In the genomic region with DNA sequence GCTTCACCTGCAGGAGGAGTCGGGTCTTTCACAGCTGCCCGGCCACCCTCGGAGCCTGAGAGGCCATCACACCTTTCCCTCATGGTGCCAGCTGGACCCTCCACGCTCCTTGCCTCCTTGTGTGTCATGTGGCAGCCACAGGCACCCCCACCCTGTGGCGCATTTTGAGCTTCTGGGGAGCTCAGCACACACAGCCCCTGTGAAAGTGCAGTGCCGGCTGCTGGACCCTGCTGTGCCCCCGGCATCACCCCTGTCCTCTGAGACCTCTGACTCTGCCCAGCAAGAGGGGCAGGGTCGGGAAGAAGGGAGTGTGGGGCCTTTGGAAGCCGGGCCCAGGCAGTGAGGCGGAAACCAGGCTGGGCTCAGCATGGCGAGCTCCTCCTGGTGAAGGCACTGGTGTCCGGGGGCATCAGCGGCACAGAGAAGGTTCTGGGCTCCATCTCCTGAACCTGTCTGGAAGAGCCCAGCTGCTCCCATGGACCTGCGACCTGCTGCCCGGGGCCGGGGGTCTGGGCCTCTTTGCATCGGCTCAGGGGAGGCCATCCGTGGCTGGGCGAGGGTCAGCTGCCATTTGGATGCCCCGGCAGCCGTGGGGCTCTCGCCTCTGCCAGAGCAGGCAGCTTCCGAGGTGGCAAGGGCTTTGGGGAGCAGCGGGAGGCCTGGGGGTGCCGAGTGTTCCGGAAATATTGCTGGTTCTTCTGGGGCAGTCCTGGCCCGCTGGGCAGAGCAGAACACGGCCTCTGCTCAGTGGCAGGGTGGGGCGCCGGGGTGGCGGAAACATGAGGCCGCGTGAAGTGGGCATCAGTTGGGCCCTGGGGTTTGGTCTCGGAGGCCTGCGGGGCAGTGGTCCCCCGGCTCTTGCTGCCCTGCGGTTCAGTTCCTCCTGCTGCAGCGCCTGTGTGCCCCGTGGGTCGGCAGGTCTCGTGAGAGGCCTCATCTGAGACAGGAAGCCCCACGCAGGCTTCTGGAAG, we compare ENCODE assay signal across 18 cellular contexts. TPM values are rescaled to one million over a fixed set of nuclear protein-coding genes. Genes with fewer than 3 reads are reported as not detected.
A peak's percentile ranks its signal among the peaks of the same experiment; 100 is the strongest.
DNase-seq lines count a peak whose midpoint lies in the region; ATAC-seq, FAIRE-seq and TF ChIP-seq lines count a peak whose summit lies in the region.
"Had no signal": no experiment of that assay in that cellular context is flagged by ENCODE, and none has a peak within 500 bp of the region (broad histone marks: within the 10 kb centered on the region; RNA-seq: fewer than 3 reads in every experiment).

No MANE protein-coding gene starts in this region.

- intact Hi-C loops in mammary epithelial cell (cut with micrococcal nuclease) (loop anchor here (5.0 kb wide), 1 partner anchor 37 kb away; no protein-coding TSS in a partner anchor), breast epithelium (cut with DNase I; ENCODE audit: low total_unique reads) (loop anchor here (5.0 kb wide), 2 partner anchors 112 to 647 kb away; partner anchors contain the start of genes ALYREF and ANAPC11), psoas muscle (cut with DNase I) (loop anchor here (5.0 kb wide), 2 partner anchors 37 to 42 kb away; partner anchors contain the start of gene NOTUM (in 1 of the 2)), Caco-2 (cut with micrococcal nuclease; ENCODE audit: unreplicated experiment) (no loop called here)

- no peak for FAIRE-seq in H1 (lab: Jason Lieb, UNC)
- no peak for FAIRE-seq in D721Med (lab: Jason Lieb, UNC)

- no peak for ATAC-seq in psoas muscle

- no peak overlapping the region for H2BK12ac ChIP-seq in H1 (ENCODE audit: low read depth, low read length)

- no peak overlapping the region for H2BK20ac ChIP-seq in H1 (ENCODE audit: low read length)

- H2AK5ac ChIP-seq in H1 (ENCODE audit: low read depth, low read length) = no peak overlapping the region

- H3K18ac ChIP-seq in H1 (ENCODE audit: extremely low read depth, low read length) = no peak overlapping the region

- H3K4me1 Mint-ChIP-seq in Caco-2 (ENCODE audit: low read depth, unreplicated experiment) = no peaks in the 10 kb centered on the region
- H3K4me1 Mint-ChIP-seq: CD14-positive monocyte, IgD-negative memory B cell had no signal

- no peak for TF ChIP-seq EP300 in H1 (IDR thresholded peaks at IDR 0.05; ENCODE audit: borderline replicate concordance in 1 of 2, low read depth in 2 of 2, low read length in 2 of 2)

- no peaks in the 10 kb centered on the region for H3K27me3 ChIP-seq in mammary epithelial cell (ENCODE audit: insufficient read depth, low read length)
- no peaks in the 10 kb centered on the region for H3K27me3 ChIP-seq in breast epithelium
- H3K27me3 ChIP-seq in H1 (replicated peaks in 1 of 4; ENCODE audit: control insufficient read depth in 3 of 4, extremely low read depth in 1 of 4, insufficient read depth in 3 of 4, low read length in 3 of 4) = no peaks in the 10 kb centered on the region
- no peaks in the 10 kb centered on the region for H3K27me3 ChIP-seq in psoas muscle (ENCODE audit: insufficient read depth in 3 of 3, low read length in 2 of 3)
- no peaks in the 10 kb centered on the region for H3K27me3 ChIP-seq in Caco-2 (replicated peaks; ENCODE audit: control insufficient read depth, insufficient read depth, low read length)
- H3K27me3 ChIP-seq: adrenal gland had no signal

- H3K36me3 Mint-ChIP-seq in Caco-2 (ENCODE audit: insufficient read depth, unreplicated experiment) = peaks cover 17% of the 10 kb centered on the region
- H3K36me3 Mint-ChIP-seq: IgD-negative memory B cell, naive B cell had no signal

- H3K4me3 Mint-ChIP-seq in Caco-2 (ENCODE audit: unreplicated experiment) = no peak overlapping the region
- H3K4me3 Mint-ChIP-seq: activated CD8-positive, alpha-beta T cell treated with anti-CD3 and anti-CD28 coated beads for 36 hours; CD14-positive monocyte; IgD-negative memory B cell; naive B cell had no signal

- no peak overlapping the region for H3K27ac ChIP-seq in mammary epithelial cell (ENCODE audit: insufficient read depth, low read depth, low read length)
- peak overlapping the region in 1 of 2 donors; percentile 65 for H3K27ac ChIP-seq in breast epithelium
- H3K27ac ChIP-seq in H1 (ENCODE audit: low read depth, low read length) = no peak overlapping the region
- peak overlapping the region; percentile 58 for H3K27ac ChIP-seq in psoas muscle

- DNase-seq in mammary epithelial cell (no peak), breast epithelium (ENCODE audit: low spot score in 2 of 2) (no peak), H1 (ENCODE audit: low read depth in 1 of 2, low spot score in 2 of 2) (no peak), psoas muscle (no peak), D721Med (ENCODE audit: insufficient read length, low spot score) (no peak), Caco-2 (no peak), NCI-H774 (lab: John Stamatoyannopoulos, UW) (no peak), superior temporal gyrus (ENCODE audit: extremely low spot score) (no peak)
- DNase-seq: activated CD8-positive, alpha-beta T cell treated with anti-CD3 and anti-CD28 coated beads for 36 hours; activated T-cell treated with anti-CD3 and anti-CD28 coated beads, Interleukin-2, amount 50 U/mL, for 1 hour; cortex of kidney; naive B cell; NCI-H1417; NCI-H510A treated with DMSO at 0.1 percent for 48 hours; RPMI8226 had no signal

- in situ Hi-C loops in mammary epithelial cell (cut with MboI; ENCODE audit: low sequenced_read_pairs in 2 of 2) = no loop called here

- no peak overlapping the region for H3K23ac ChIP-seq in H1 (ENCODE audit: insufficient read length)

- H2BK120ac ChIP-seq in H1 (replicated peaks; ENCODE audit: low read depth, low read length) = no peak overlapping the region

- POLR2A ChIA-PET in H1 (lab: Charles Lee; ENCODE audit: partially characterized antibody) (interaction anchor here (0.6 to 1.8 kb wide), 5 partner anchors 8 to 70 kb away, joined by 3 to 9 read pairs (median 3); no protein-coding TSS in a partner anchor), Caco-2 (lab: Charles Lee) (no interaction called here)

- peak overlapping the region; percentile 64 for H3K4me2 ChIP-seq in mammary epithelial cell (ENCODE audit: insufficient read depth, low read depth, low read length)
- H3K4me2 ChIP-seq in H1 (ENCODE audit: insufficient read depth in 1 of 2, low read depth in 2 of 2, low read length in 2 of 2) = no peak overlapping the region

- no peaks in the 10 kb centered on the region for H3K27me3 Mint-ChIP-seq in Caco-2 (ENCODE audit: insufficient read depth, unreplicated experiment)
- H3K27me3 Mint-ChIP-seq: activated CD8-positive, alpha-beta T cell treated with anti-CD3 and anti-CD28 coated beads for 36 hours; IgD-negative memory B cell; naive B cell had no signal

- no peak overlapping the region for H3K27ac Mint-ChIP-seq in Caco-2 (ENCODE audit: unreplicated experiment)
- H3K27ac Mint-ChIP-seq: activated CD8-positive, alpha-beta T cell treated with anti-CD3 and anti-CD28 coated beads for 36 hours; IgD-negative memory B cell; naive B cell had no signal

- H3K14ac ChIP-seq in H1 (ENCODE audit: insufficient read length) = no peak overlapping the region

- H2AFZ ChIP-seq in mammary epithelial cell (ENCODE audit: low read depth, low read length) (no peak overlapping the region), H1 (ENCODE audit: low read length) (no peak overlapping the region)

- WGBS in mammary epithelial cell (ENCODE audit: low coverage, missing lambda C conversion rate) = 95% methylated on average over 19 of the region's 42 CpGs
- 95% methylated on average over 36 of the region's 42 CpGs; no CpG with 5 or more reads in 1 of the 2 experiments for WGBS in H1 (ENCODE audit: extremely low coverage in 1 of 2, insufficient coverage in 1 of 2, insufficient read length in 1 of 2, insufficient replicate concordance in 2 of 2, low coverage in 1 of 2, low lambda C conversion rate in 2 of 2, missing lambda C conversion rate in 1 of 2), 2 experiments
- WGBS in psoas muscle, 3 donors = 90 to 93% (median 92%) methylated on average over 38 to 42 of the region's 42 CpGs

- H4K8ac ChIP-seq in H1 (ENCODE audit: extremely low read depth, insufficient read depth, low read length) = peak overlapping the region; percentile 57

- no peak overlapping the region for H3K9ac ChIP-seq in mammary epithelial cell (ENCODE audit: insufficient read depth, low read length)
- H3K9ac ChIP-seq in H1 (replicated peaks in 1 of 4; ENCODE audit: extremely low read depth in 1 of 4, low read depth in 3 of 4, low read length in 3 of 4) = no peak overlapping the region

- no peak overlapping the region for H4K5ac ChIP-seq in H1 (ENCODE audit: insufficient read length, low read depth, low read length)

- H3K4me3 ChIP-seq in mammary epithelial cell (replicated peaks in 1 of 3; ENCODE audit: insufficient read depth in 1 of 3, low read depth in 2 of 3, low read length in 3 of 3) = no peak overlapping the region
- H3K4me3 ChIP-seq in breast epithelium = no peak overlapping the region
- no peak overlapping the region for H3K4me3 ChIP-seq in H1 (ENCODE audit: extremely low read depth in 1 of 4, insufficient read depth in 2 of 4, low read depth in 3 of 4, low read length in 4 of 4)
- no peak overlapping the region for H3K4me3 ChIP-seq in psoas muscle
- no peak overlapping the region for H3K4me3 ChIP-seq in Caco-2 (ENCODE audit: low read depth, low read length)
- H3K4me3 ChIP-seq: adrenal gland had no signal

- H3K79me2 ChIP-seq in mammary epithelial cell (ENCODE audit: insufficient read depth, low read length) (no peaks in the 10 kb centered on the region), H1 (ENCODE audit: control insufficient read depth in 1 of 2, insufficient read depth in 2 of 2, low read length in 2 of 2) (no peaks in the 10 kb centered on the region)

- H3K4ac ChIP-seq in H1 (replicated peaks; ENCODE audit: insufficient read length, low read depth, low read length) = no peak overlapping the region

- no peak overlapping the region for H2BK15ac ChIP-seq in H1 (ENCODE audit: low read length)

- 0 out of 2 replicates have a peak, but pooled peaks cover 1% of the 10 kb centered on the region for H3K23me2 ChIP-seq in H1 (ENCODE audit: low read depth, low read length)

- no peak overlapping the region for H2BK5ac ChIP-seq in H1 (ENCODE audit: low read depth, low read length)

- dilution Hi-C loops in mammary epithelial cell (cut with HindIII; ENCODE audit: low sequenced_read_pairs) = no loop called here

- H3K9me3 ChIP-seq in mammary epithelial cell (replicated peaks; ENCODE audit: insufficient read depth, low read length) = no peaks in the 10 kb centered on the region
- H3K9me3 ChIP-seq in breast epithelium = no peaks in the 10 kb centered on the region
- H3K9me3 ChIP-seq in H1 (ENCODE audit: insufficient read depth in 2 of 2, low read depth in 1 of 2, low read length in 1 of 2) = no peaks in the 10 kb centered on the region
- no peaks in the 10 kb centered on the region for H3K9me3 ChIP-seq in psoas muscle
- no peaks in the 10 kb centered on the region for H3K9me3 ChIP-seq in Caco-2
- H3K9me3 ChIP-seq: adrenal gland had no signal

- no peaks in the 10 kb centered on the region for H3K9me3 Mint-ChIP-seq in Caco-2 (ENCODE audit: unreplicated experiment)
- H3K9me3 Mint-ChIP-seq: activated CD8-positive, alpha-beta T cell treated with anti-CD3 and anti-CD28 coated beads for 36 hours; CD14-positive monocyte; IgD-negative memory B cell; naive B cell had no signal

- H4K20me1 ChIP-seq in mammary epithelial cell (ENCODE audit: insufficient read depth, low read length) (no peaks in the 10 kb centered on the region), H1 (replicated peaks in 1 of 2; ENCODE audit: control insufficient read depth in 1 of 2, insufficient read depth in 2 of 2, low read length in 2 of 2) (peaks cover 3 to 7% of the 10 kb centered on the region in 2 experiments)

- no peak for TF ChIP-seq POLR2A in breast epithelium (IDR thresholded peaks at IDR 0.05)
- no peak for TF ChIP-seq POLR2A in H1 (IDR thresholded peaks at IDR 0.05; ENCODE audit: control extremely low read depth in 1 of 2, low read depth in 2 of 2, low read length in 2 of 2)

- H3K4me1 ChIP-seq in mammary epithelial cell (ENCODE audit: insufficient read depth, low read length) (peaks cover 33% of the 10 kb centered on the region), breast epithelium (peaks cover 4 to 8% of the 10 kb centered on the region in 2 donors), H1 (replicated peaks in 1 of 4; ENCODE audit: control insufficient read depth in 3 of 4, insufficient read depth in 4 of 4, low read length in 3 of 4) (peaks cover 0 to 1% (median 0%) of the 10 kb centered on the region in 4 experiments; a peak in 1 of 7 replicates), psoas muscle (peaks cover 51% of the 10 kb centered on the region), Caco-2 (peaks cover 19% of the 10 kb centered on the region)

- H3K79me1 ChIP-seq in H1 (ENCODE audit: low read depth, low read length) = peaks cover 3% of the 10 kb centered on the region

- TF ChIP-seq CTCF in mammary epithelial cell (conservative IDR thresholded peaks at IDR 0.05 in 1 of 2, IDR thresholded peaks at IDR 0.05 in 1 of 2; ENCODE audit: extremely low read depth in 1 of 2, insufficient read depth in 1 of 2, low read depth in 1 of 2, low read length in 2 of 2) = no peak
- no peak for TF ChIP-seq CTCF in breast epithelium (IDR thresholded peaks at IDR 0.05)
- TF ChIP-seq CTCF in H1 (IDR thresholded peaks at IDR 0.05; ENCODE audit: control extremely low read depth in 1 of 3, insufficient read depth in 1 of 3, low read depth in 1 of 3, low read length in 3 of 3) = no peak
- no peak for TF ChIP-seq CTCF in psoas muscle (IDR thresholded peaks at IDR 0.05)
- no peak for TF ChIP-seq CTCF in D721Med (IDR thresholded peaks at IDR 0.05; ENCODE audit: insufficient read depth, missing control alignments)
- no peak for TF ChIP-seq CTCF in Caco-2 (IDR thresholded peaks at IDR 0.05; ENCODE audit: insufficient read depth in 1 of 2, low read depth in 1 of 2, low read length in 1 of 2, severe bottlenecking in 1 of 2, unreplicated experiment in 1 of 2)

- H4K91ac ChIP-seq in H1 (replicated peaks; ENCODE audit: insufficient read length, low read length) = no peak overlapping the region

- CTCF ChIA-PET in mammary epithelial cell (lab: Charles Lee; ENCODE audit: low non-redundant PET) (no interaction called here), H1 (lab: Charles Lee; ENCODE audit: partially characterized antibody) (interaction anchor here (0.5 to 4.0 kb wide), 6 partner anchors 8 to 564 kb away, joined by 3 to 29 read pairs (median 5); no protein-coding TSS in a partner anchor), Caco-2 (lab: Charles Lee) (interaction anchor here (1.9 kb wide), 1 partner anchor 15 kb away, joined by 9 read pairs; no protein-coding TSS in a partner anchor)

- BruUV-seq in mammary epithelial cell (replicated peaks; lab: Mats Ljungman, UMichigan) (no TSS peak), Caco-2 (replicated peaks; lab: Mats Ljungman, UMichigan) (no TSS peak)

- no peak overlapping the region for H3K56ac ChIP-seq in H1 (replicated peaks; ENCODE audit: insufficient read length, low read depth, low read length)

- no peaks in the 10 kb centered on the region for H3K36me3 ChIP-seq in mammary epithelial cell (ENCODE audit: insufficient read depth, low read length)
- no peaks in the 10 kb centered on the region for H3K36me3 ChIP-seq in breast epithelium
- H3K36me3 ChIP-seq in H1 (ENCODE audit: control insufficient read depth in 2 of 4, insufficient read depth in 4 of 4, low read length in 3 of 4) = no peaks in the 10 kb centered on the region
- H3K36me3 ChIP-seq in psoas muscle (ENCODE audit: insufficient read depth in 1 of 2, low read depth in 1 of 2) = peaks cover 0 to 7% of the 10 kb centered on the region in 2 donors
- H3K36me3 ChIP-seq in Caco-2 (ENCODE audit: control insufficient read depth, insufficient read depth, low read length) = no peaks in the 10 kb centered on the region; the same call in 1 of the 2 replicates
- H3K36me3 ChIP-seq: adrenal gland had no signal

- TF ChIP-seq RAD21 in H1 (IDR thresholded peaks at IDR 0.05 in 1 of 2, conservative IDR thresholded peaks at IDR 0.05 in 1 of 2; ENCODE audit: low read depth in 2 of 2, low read length in 2 of 2) = no peak

RNA-seq across cellular contexts. Expression of gene CENPX, which starts 17.9 kb away (rescaled TPM):
- 10 to 100 TPM in 1 of 2 donors, 1 to 10 TPM in 1; 6.8 to 62.8 TPM for total RNA-seq in mammary epithelial cell
- 102 TPM for polyA plus RNA-seq in mammary epithelial cell
- polyA minus RNA-seq in mammary epithelial cell = 9.9 TPM
- total RNA-seq in breast epithelium = 10 to 100 TPM; 79.5 to 94.7 (median 92.5) TPM
- total RNA-seq in H1 (2021; fragmentation: NEBNext Ultra II Directional; extraction: Animal tissue kit (Norgen Biotek cat#: 25700)) = 111 and 116 TPM in 2 replicates
- 122 and 133 TPM in 2 replicates for polyA plus RNA-seq in H1 (2011; rRNA removed)
- polyA plus RNA-seq in H1 (2011; cell fraction: cytosol; rRNA removed) = 131 TPM
- 145 TPM for polyA plus RNA-seq in H1 (2011; cell fraction: nucleus; rRNA removed)
- polyA plus RNA-seq in H1 (2012, experiment 1 of 2) = 94.8 to 140 TPM (median 130 TPM) in 4 replicates
- polyA plus RNA-seq in H1 (2012, experiment 2 of 2) = 158 TPM
- polyA plus RNA-seq in H1 (2013, experiment 1 of 2) = 61.6 TPM
- polyA plus RNA-seq in H1 (2013, experiment 2 of 2) = 59.1 TPM
- 21.3 and 26.4 TPM in 2 replicates for polyA minus RNA-seq in H1 (2011; rRNA and poly(A)+ RNA removed)
- polyA minus RNA-seq in H1 (2011; cell fraction: cytosol; rRNA and poly(A)+ RNA removed) = 35.9 TPM
- polyA minus RNA-seq in H1 (2011; cell fraction: nucleus; rRNA and poly(A)+ RNA removed) = 36.4 TPM
- 10 to 100 TPM; 15.9 to 24.6 (median 19.7) TPM for total RNA-seq in psoas muscle
- 10 to 100 TPM; 53.8 to 79.4 (median 64.4) TPM for polyA plus RNA-seq in psoas muscle
- total RNA-seq in Caco-2 (2022) = 85.3 and 94.9 TPM in 2 replicates

RNA-seq across cellular contexts. Expression of gene LRRC45, which starts 18.3 kb away (rescaled TPM):
- total RNA-seq in mammary epithelial cell (10 to 100 TPM in 1 of 2 donors, 1 to 10 TPM in 1; 4.5 to 10.9 TPM), breast epithelium (10 to 100 TPM in 2 of 3 donors, 1 to 10 TPM in 1; 8.0 to 18.7 (median 14.7) TPM), psoas muscle (1 to 10 TPM; 1.4 to 3.0 (median 1.9) TPM), Caco-2 (2022) (33.2 and 38.2 TPM in 2 replicates)
- polyA plus RNA-seq in mammary epithelial cell (6.8 TPM), H1 (2011; rRNA removed) (11.5 and 17.3 TPM in 2 replicates), psoas muscle (1 to 10 TPM; 3.5 to 7.1 (median 4.0) TPM)
- 4.7 TPM for polyA minus RNA-seq in mammary epithelial cell
- total RNA-seq in H1 (2021; fragmentation: NEBNext Ultra II Directional; extraction: Animal tissue kit (Norgen Biotek cat#: 25700)) = 28.2 and 29.0 TPM in 2 replicates
- polyA plus RNA-seq in H1 (2011; cell fraction: cytosol; rRNA removed) = 23.7 TPM
- polyA plus RNA-seq in H1 (2011; cell fraction: nucleus; rRNA removed) = 96.6 TPM
- 15.2 to 25.5 TPM (median 25.4 TPM) in 4 replicates for polyA plus RNA-seq in H1 (2012, experiment 1 of 2)
- polyA plus RNA-seq in H1 (2012, experiment 2 of 2) = 17.3 TPM
- polyA plus RNA-seq in H1 (2013, experiment 1 of 2) = 14.7 TPM
- 13.4 TPM for polyA plus RNA-seq in H1 (2013, experiment 2 of 2)
- polyA minus RNA-seq in H1 (2011; rRNA and poly(A)+ RNA removed) = 7.8 and 8.0 TPM in 2 replicates
- polyA minus RNA-seq in H1 (2011; cell fraction: cytosol; rRNA and poly(A)+ RNA removed) = 14.1 TPM
- 21.5 TPM for polyA minus RNA-seq in H1 (2011; cell fraction: nucleus; rRNA and poly(A)+ RNA removed)

RNA-seq across cellular contexts. Expression of gene RAC3, which starts 26.7 kb away (rescaled TPM):
- total RNA-seq in mammary epithelial cell (1 to 10 TPM; 6.7 to 8.0 TPM), breast epithelium (10 to 100 TPM in 2 of 3 donors, 1 to 10 TPM in 1; 7.6 to 23.0 (median 16.1) TPM), psoas muscle (not detected), Caco-2 (2022) (94.5 and 96.7 TPM in 2 replicates)
- polyA plus RNA-seq in mammary epithelial cell (18.4 TPM), H1 (2011; rRNA removed) (299 and 520 TPM in 2 replicates), psoas muscle (under 1 TPM in 2 of 3 donors, not detected in 1; 0.05 to 0.83 TPM)
- polyA minus RNA-seq in mammary epithelial cell = 12.0 TPM
- 167 and 177 TPM in 2 replicates for total RNA-seq in H1 (2021; fragmentation: NEBNext Ultra II Directional; extraction: Animal tissue kit (Norgen Biotek cat#: 25700))
- polyA plus RNA-seq in H1 (2011; cell fraction: cytosol; rRNA removed) = 290 TPM
- 408 TPM for polyA plus RNA-seq in H1 (2011; cell fraction: nucleus; rRNA removed)
- polyA plus RNA-seq in H1 (2012, experiment 1 of 2) = 93.2 to 160 TPM (median 150 TPM) in 4 replicates
- 143 TPM for polyA plus RNA-seq in H1 (2012, experiment 2 of 2)
- 141 TPM for polyA plus RNA-seq in H1 (2013, experiment 1 of 2)
- polyA plus RNA-seq in H1 (2013, experiment 2 of 2) = 139 TPM
- polyA minus RNA-seq in H1 (2011; rRNA and poly(A)+ RNA removed) = 54.1 and 62.9 TPM in 2 replicates
- polyA minus RNA-seq in H1 (2011; cell fraction: cytosol; rRNA and poly(A)+ RNA removed) = 82.6 TPM
- 83.3 TPM for polyA minus RNA-seq in H1 (2011; cell fraction: nucleus; rRNA and poly(A)+ RNA removed)
- polyA plus RNA-seq: CD14-positive monocyte, IgD-negative memory B cell had no signal

RNA-seq across cellular contexts. Expression of gene ASPSCR1, which starts 27.3 kb away (rescaled TPM):
- total RNA-seq in mammary epithelial cell (10 to 100 TPM; 13.3 to 21.3 TPM), breast epithelium (10 to 100 TPM; 15.4 to 31.8 (median 17.9) TPM), psoas muscle (10 to 100 TPM; 27.7 to 37.4 (median 35.0) TPM), Caco-2 (2022) (58.0 and 59.2 TPM in 2 replicates)
- polyA plus RNA-seq in mammary epithelial cell (7.9 TPM), H1 (2011; rRNA removed) (33.3 and 54.6 TPM in 2 replicates), psoas muscle (10 to 100 TPM; 27.9 to 33.1 (median 33.0) TPM)
- polyA minus RNA-seq in mammary epithelial cell = 28.0 TPM
- total RNA-seq in H1 (2021; fragmentation: NEBNext Ultra II Directional; extraction: Animal tissue kit (Norgen Biotek cat#: 25700)) = 41.8 and 43.7 TPM in 2 replicates
- polyA plus RNA-seq in H1 (2011; cell fraction: cytosol; rRNA removed) = 43.7 TPM
- polyA plus RNA-seq in H1 (2011; cell fraction: nucleus; rRNA removed) = 133 TPM
- polyA plus RNA-seq in H1 (2012, experiment 1 of 2) = 24.0 to 39.4 TPM (median 37.1 TPM) in 4 replicates
- polyA plus RNA-seq in H1 (2012, experiment 2 of 2) = 26.0 TPM
- polyA plus RNA-seq in H1 (2013, experiment 1 of 2) = 30.1 TPM
- 24.4 TPM for polyA plus RNA-seq in H1 (2013, experiment 2 of 2)
- polyA minus RNA-seq in H1 (2011; rRNA and poly(A)+ RNA removed) = 8.9 and 13.5 TPM in 2 replicates
- 40.8 TPM for polyA minus RNA-seq in H1 (2011; cell fraction: cytosol; rRNA and poly(A)+ RNA removed)
- polyA minus RNA-seq in H1 (2011; cell fraction: nucleus; rRNA and poly(A)+ RNA removed) = 50.0 TPM

RNA-seq across cellular contexts. Expression of gene DCXR, which starts 32.7 kb away (rescaled TPM):
- total RNA-seq in mammary epithelial cell = 10 to 100 TPM; 27.7 to 68.9 TPM
- 79.0 TPM for polyA plus RNA-seq in mammary epithelial cell
- 52.5 TPM for polyA minus RNA-seq in mammary epithelial cell
- total RNA-seq in breast epithelium = 100 to 1,000 TPM; 202 to 484 (median 228) TPM
- 96.3 and 110 TPM in 2 replicates for total RNA-seq in H1 (2021; fragmentation: NEBNext Ultra II Directional; extraction: Animal tissue kit (Norgen Biotek cat#: 25700))
- 212 and 338 TPM in 2 replicates for polyA plus RNA-seq in H1 (2011; rRNA removed)
- 163 TPM for polyA plus RNA-seq in H1 (2011; cell fraction: cytosol; rRNA removed)
- 167 TPM for polyA plus RNA-seq in H1 (2011; cell fraction: nucleus; rRNA removed)
- 92.1 to 118 TPM (median 110 TPM) in 4 replicates for polyA plus RNA-seq in H1 (2012, experiment 1 of 2)
- 187 TPM for polyA plus RNA-seq in H1 (2012, experiment 2 of 2)
- 57.6 TPM for polyA plus RNA-seq in H1 (2013, experiment 1 of 2)
- polyA plus RNA-seq in H1 (2013, experiment 2 of 2) = 58.1 TPM
- polyA minus RNA-seq in H1 (2011; rRNA and poly(A)+ RNA removed) = 35.5 and 81.7 TPM in 2 replicates
- 40.5 TPM for polyA minus RNA-seq in H1 (2011; cell fraction: cytosol; rRNA and poly(A)+ RNA removed)
- 31.1 TPM for polyA minus RNA-seq in H1 (2011; cell fraction: nucleus; rRNA and poly(A)+ RNA removed)
- total RNA-seq in psoas muscle = 100 to 1,000 TPM; 111 to 216 (median 155) TPM
- 100 to 1,000 TPM; 117 to 158 (median 147) TPM for polyA plus RNA-seq in psoas muscle
- 197 and 208 TPM in 2 replicates for total RNA-seq in Caco-2 (2022)

Comparison
In these comparisons a context has a peak if more than half of its experiments do, and no peak if none do; other contexts are left out.
1. RNA of gene RAC3, which starts 26.7 kb away (total RNA-seq): 167 to 177 TPM in H1, 94.5 to 96.7 TPM in Caco-2, 7.6 to 23.0 TPM in breast epithelium and 6.7 to 8.0 TPM in mammary epithelial cell; not detected in psoas muscle; every median in the first group is over 4 times any median in the second.